ENCODE assay signal across 8 cellular contexts in genomic region chrX:357693-358471, GRCh38. TPM values are rescaled to one million over a fixed set of nuclear protein-coding genes. Genes with fewer than 3 reads are reported as not detected.
DNase-seq lines count a peak whose midpoint lies in the region; ATAC-seq and TF ChIP-seq lines count a peak whose summit lies in the region.

No MANE protein-coding gene starts in this region.

- peak; percentile 97 for ATAC-seq in activated T-helper 17 cell treated with anti-CD3 and anti-CD28 coated beads, Interleukin-2, amount 50 U/mL, for 72 hours (replicated peaks)
- peak; percentile 92 for ATAC-seq in naive thymus-derived CD4-positive, alpha-beta T cell
- no peak for ATAC-seq in GM21576 (IDR thresholded peaks at IDR 0.05; ENCODE audit: unreplicated experiment)

- H3K27me3 ChIP-seq in BLaER1 treated with 17β-estradiol and CSF1 and Interleukin-3, amounts not matched to agents 10 nM and 100 nM: no peaks in the 10 kb centered on the region
- H3K27me3 ChIP-seq in naive thymus-derived CD4-positive, alpha-beta T cell (ENCODE audit: control insufficient read depth in 2 of 2, insufficient read depth in 2 of 2, low read length in 2 of 2): no peaks in the 10 kb centered on the region

- intact Hi-C loops in naive thymus-derived CD4-positive, alpha-beta T cell (cut with micrococcal nuclease): loop anchor here (1.0 to 2.0 kb wide), 5 partner anchors 29 to 40 kb away; partner anchors contain the start of genes GTPBP6 (in 2 of the 2) and PPP2R3B (in 1 of the 2)

- H3K4me2 ChIP-seq in BLaER1 treated with 17β-estradiol and CSF1 and Interleukin-3, amounts not matched to agents 10 nM and 100 nM: peak overlapping the region; percentile 50 to 91 (median 79)

- peak overlapping the region; percentile 96 for H3K27ac Mint-ChIP-seq in activated T-helper 17 cell treated with anti-CD3 and anti-CD28 coated beads, Interleukin-2, amount 50 U/mL, for 72 hours
- H3K27ac Mint-ChIP-seq in naive thymus-derived CD4-positive, alpha-beta T cell: peak overlapping the region; percentile 86 to 99 (median 96)

- H3K27ac ChIP-seq in BLaER1 treated with 17β-estradiol and CSF1 and Interleukin-3, amounts not matched to agents 10 nM and 100 nM: peak overlapping the region in 10 of 11 experiments; percentile 67 to 93 (median 84); a peak in 20 of 22 replicates
- H3K27ac ChIP-seq in naive thymus-derived CD4-positive, alpha-beta T cell (ENCODE audit: low read depth, low read length): peak overlapping the region; percentile 71

- H3K9ac ChIP-seq in BLaER1 treated with 17β-estradiol and CSF1 and Interleukin-3, amounts not matched to agents 10 nM and 100 nM: peak overlapping the region; percentile 5 to 79 (median 63); a peak in 19 of 22 replicates

- peak overlapping the region in 2 of 10 experiments; percentile 18 to 44; a peak in 1 of 20 replicates for H3K4me3 ChIP-seq in BLaER1 treated with 17β-estradiol and CSF1 and Interleukin-3, amounts not matched to agents 10 nM and 100 nM
- no peak overlapping the region for H3K4me3 ChIP-seq in naive thymus-derived CD4-positive, alpha-beta T cell (ENCODE audit: low read length)

- H3K36me3 ChIP-seq in BLaER1 treated with 17β-estradiol and CSF1 and Interleukin-3, amounts not matched to agents 10 nM and 100 nM: peaks cover 28 to 48% (median 40%) of the 10 kb centered on the region in 11 experiments
- H3K36me3 ChIP-seq in naive thymus-derived CD4-positive, alpha-beta T cell (ENCODE audit: control insufficient read depth in 2 of 3, insufficient read depth in 3 of 3, low read length in 3 of 3): peaks cover 0 to 15% (median 0%) of the 10 kb centered on the region in 3 experiments

- peaks cover 5% of the 10 kb centered on the region for H3K9me3 Mint-ChIP-seq in activated T-helper 17 cell treated with anti-CD3 and anti-CD28 coated beads, Interleukin-2, amount 50 U/mL, for 72 hours
- peaks cover 0 to 39% (median 16%) of the 10 kb centered on the region in 11 donors for H3K9me3 Mint-ChIP-seq in naive thymus-derived CD4-positive, alpha-beta T cell

- no peaks in the 10 kb centered on the region for H3K27me3 Mint-ChIP-seq in activated T-helper 17 cell treated with anti-CD3 and anti-CD28 coated beads, Interleukin-2, amount 50 U/mL, for 72 hours
- H3K27me3 Mint-ChIP-seq in naive thymus-derived CD4-positive, alpha-beta T cell: no peaks in the 10 kb centered on the region

- peaks cover 39 to 49% (median 45%) of the 10 kb centered on the region in 11 experiments for H3K9me3 ChIP-seq in BLaER1 treated with 17β-estradiol and CSF1 and Interleukin-3, amounts not matched to agents 10 nM and 100 nM (replicated peaks in 1 of 11)
- peaks cover 0 to 35% (median 4%) of the 10 kb centered on the region in 3 experiments for H3K9me3 ChIP-seq in naive thymus-derived CD4-positive, alpha-beta T cell (ENCODE audit: control insufficient read depth in 2 of 3, low read length in 3 of 3)

- CTCF ChIA-PET in naive thymus-derived CD4-positive, alpha-beta T cell (lab: Charles Lee): no interaction called here

- peaks cover 17% of the 10 kb centered on the region for H3K4me1 Mint-ChIP-seq in activated T-helper 17 cell treated with anti-CD3 and anti-CD28 coated beads, Interleukin-2, amount 50 U/mL, for 72 hours
- H3K4me1 Mint-ChIP-seq in naive thymus-derived CD4-positive, alpha-beta T cell: peaks cover 16 to 32% (median 30%) of the 10 kb centered on the region in 7 donors

- peak overlapping the region; percentile 76 for H3K4me3 Mint-ChIP-seq in activated T-helper 17 cell treated with anti-CD3 and anti-CD28 coated beads, Interleukin-2, amount 50 U/mL, for 72 hours
- H3K4me3 Mint-ChIP-seq in naive thymus-derived CD4-positive, alpha-beta T cell: peak overlapping the region; percentile 35 to 81 (median 72)

- in situ Hi-C loops in GM13977 (cut with MboI; ENCODE audit: low pct_unique_long_range_greater_than_20kb, low sequenced_read_pairs, unreplicated experiment): no loop called here

- POLR2A ChIA-PET in naive thymus-derived CD4-positive, alpha-beta T cell (lab: Charles Lee): no interaction called here

- peaks cover 35 to 50% (median 47%) of the 10 kb centered on the region in 10 experiments for H3K4me1 ChIP-seq in BLaER1 treated with 17β-estradiol and CSF1 and Interleukin-3, amounts not matched to agents 10 nM and 100 nM
- H3K4me1 ChIP-seq in naive thymus-derived CD4-positive, alpha-beta T cell (ENCODE audit: control insufficient read depth in 2 of 2, insufficient read depth in 2 of 2, low read length in 2 of 2): peaks cover 0 to 19% of the 10 kb centered on the region in 2 donors

- DNase-seq in NOMO-1 treated with dmso at 0.1 percent for 144 hours (lab: John Stamatoyannopoulos, UW; ENCODE audit: unreplicated experiment) (peak; percentile 29), AML-193 (lab: John Stamatoyannopoulos, UW) (no peak), ecto neural progenitor cell (ENCODE audit: low spot score) (no peak), GM13977 (ENCODE audit: low spot score) (no peak)
- DNase-seq in naive thymus-derived CD4-positive, alpha-beta T cell: peak in 7 of 9 donors; percentile 60 to 82 (median 76)

- H3K36me3 Mint-ChIP-seq in activated T-helper 17 cell treated with anti-CD3 and anti-CD28 coated beads, Interleukin-2, amount 50 U/mL, for 72 hours (ENCODE audit: low read depth): peaks cover 34% of the 10 kb centered on the region
- peaks cover 5 to 54% (median 38%) of the 10 kb centered on the region in 5 donors for H3K36me3 Mint-ChIP-seq in naive thymus-derived CD4-positive, alpha-beta T cell

- peaks cover 0 to 4% (median 0%) of the 10 kb centered on the region in 11 experiments; a peak in 1 of 22 replicates for H4K20me1 ChIP-seq in BLaER1 treated with 17β-estradiol and CSF1 and Interleukin-3, amounts not matched to agents 10 nM and 100 nM

- TF ChIP-seq CTCF in GM13977 (IDR thresholded peaks at IDR 0.05; ENCODE audit: extremely low read depth, insufficient read depth, missing control alignments): no peak

RNA-seq across cellular contexts. Expression of gene PPP2R3B, which starts 28.8 kb away (rescaled TPM):
- 10 to 100 TPM; 19.3 to 22.6 TPM for total RNA-seq in activated T-helper 17 cell treated with anti-CD3 and anti-CD28 coated beads, Interleukin-2, amount 50 U/mL, for 72 hours
- 10 to 100 TPM; 24.9 to 53.5 (median 32.5) TPM for total RNA-seq in naive thymus-derived CD4-positive, alpha-beta T cell
- 10 to 100 TPM in 1 of 2 donors, 1 to 10 TPM in 1; 7.3 to 13.8 TPM for polyA plus RNA-seq in naive thymus-derived CD4-positive, alpha-beta T cell

RNA-seq across cellular contexts. Expression of gene GTPBP6, which starts 39.3 kb away (rescaled TPM):
- 10 to 100 TPM; 48.2 to 61.2 TPM for total RNA-seq in activated T-helper 17 cell treated with anti-CD3 and anti-CD28 coated beads, Interleukin-2, amount 50 U/mL, for 72 hours
- 10 to 100 TPM; 52.1 to 95.2 (median 75.1) TPM for total RNA-seq in naive thymus-derived CD4-positive, alpha-beta T cell
- 10 to 100 TPM; 38.9 to 68.0 TPM for polyA plus RNA-seq in naive thymus-derived CD4-positive, alpha-beta T cell

Comparison
In these comparisons a context has a peak if more than half of its experiments do, and no peak if none do; other contexts are left out.
1. DNase-seq: peak in NOMO-1 treated with dmso at 0.1 percent for 144 hours (single experiment) and naive thymus-derived CD4-positive, alpha-beta T cell (7 of 9); none in AML-193 (0 of 2), ecto neural progenitor cell (single experiment) and GM13977 (single experiment).